9 cellular contexts compared by ENCODE assay signal in genomic region chr16:85170066-85171003, GRCh38. TPM values are rescaled to one million over a fixed set of nuclear protein-coding genes. Genes with fewer than 3 reads are reported as not detected.
DNase-seq lines count a peak whose midpoint lies in the region; ATAC-seq and TF ChIP-seq lines count a peak whose summit lies in the region.
"Had no signal": no experiment of that assay in that cellular context is flagged by ENCODE, and none has a peak within 500 bp of the region (broad histone marks: within the 10 kb centered on the region; RNA-seq: fewer than 3 reads in every experiment).

No MANE protein-coding gene starts in this region.

- DNase-seq in BE2C (peak; percentile 43), NCI-H524 treated with DMSO at 0.1 percent for 48 hours (lab: John Stamatoyannopoulos, UW) (peak; percentile 62), fibroblast of mammary gland (ENCODE audit: low read depth) (no peak), osteoblast (ENCODE audit: insufficient read length, low spot score, missing footprints) (peak; percentile 86), NCI-H2171 (lab: John Stamatoyannopoulos, UW) (no peak), G401 (ENCODE audit: low spot score) (no peak)

- ATAC-seq in HG02678 (IDR thresholded peaks at IDR 0.05; ENCODE audit: unreplicated experiment), result no peak
- no peak for ATAC-seq in GM19351 (IDR thresholded peaks at IDR 0.05; ENCODE audit: unreplicated experiment)

- in situ Hi-C loops in G401 (cut with HindIII; ENCODE audit: low sequenced_read_pairs), result no loop called here

- peak overlapping the region; percentile 69 for H3K4me3 ChIP-seq in BE2C (ENCODE audit: low read depth, low read length)
- H3K4me3 ChIP-seq in fibroblast of mammary gland (ENCODE audit: control insufficient read depth, low read depth, low read length), result peak overlapping the region; percentile 69
- peak overlapping the region; percentile 63 for H3K4me3 ChIP-seq in osteoblast (ENCODE audit: insufficient read depth, low read length)

- peaks cover 30% of the 10 kb centered on the region for H3K79me2 ChIP-seq in osteoblast (ENCODE audit: insufficient read depth, low read length)

- H3K27ac ChIP-seq in osteoblast (ENCODE audit: low read depth, low read length), result no peak overlapping the region

- H4K20me1 ChIP-seq in osteoblast (ENCODE audit: insufficient read depth, low read length), result no peaks in the 10 kb centered on the region

- H2AFZ ChIP-seq in osteoblast (ENCODE audit: low read length), result no peak overlapping the region

- peak overlapping the region; percentile 68 for H3K4me2 ChIP-seq in osteoblast (ENCODE audit: insufficient read depth, low read length)

- H3K9me3 ChIP-seq in BE2C (no peaks in the 10 kb centered on the region), osteoblast (ENCODE audit: low read depth, low read length) (no peaks in the 10 kb centered on the region)

- no peak for TF ChIP-seq CTCF in BE2C (IDR thresholded peaks at IDR 0.05; ENCODE audit: low read depth, low read length)
- TF ChIP-seq CTCF in fibroblast of mammary gland (conservative IDR thresholded peaks at IDR 0.05; ENCODE audit: control insufficient read depth, insufficient read depth, low read depth, low read length), result no peak
- no peak for TF ChIP-seq CTCF in osteoblast (IDR thresholded peaks at IDR 0.05; ENCODE audit: extremely low read depth, low read depth, low read length)

- no peaks in the 10 kb centered on the region for H3K27me3 ChIP-seq in BE2C
- no peaks in the 10 kb centered on the region for H3K27me3 ChIP-seq in osteoblast (ENCODE audit: insufficient read depth, low read length)

- H3K36me3 ChIP-seq in BE2C, result no peaks in the 10 kb centered on the region; the same call in 1 of the 2 replicates
- H3K36me3 ChIP-seq in osteoblast (ENCODE audit: insufficient read depth, low read length), result no peaks in the 10 kb centered on the region

- H3K4me1 ChIP-seq in BE2C (peaks cover 30% of the 10 kb centered on the region), osteoblast (ENCODE audit: insufficient read depth, low read length) (peaks cover 46% of the 10 kb centered on the region)

RNA-seq across cellular contexts. Expression of gene CIBAR2, which starts 58.1 kb away (rescaled TPM):
- polyA plus RNA-seq in BE2C (2012; ENCODE audit: insufficient read depth, insufficient read length, low read depth), result not detected
- under 0.01 TPM in 1 of 2 replicates, not detected in the other for total RNA-seq in osteoblast
- 0.37 and 0.51 TPM in 2 replicates for total RNA-seq in G401 (2014; rRNA removed; shearing (Covaris generic))
- total RNA-seq: mononuclear cell had no signal

Comparison
In these comparisons a context has a peak if more than half of its experiments do, and no peak if none do; other contexts are left out.
1. DNase-seq: peak in BE2C (single experiment), NCI-H524 treated with DMSO at 0.1 percent for 48 hours (single experiment) and osteoblast (single experiment); none in fibroblast of mammary gland (single experiment), NCI-H2171 (single experiment) and G401 (single experiment).
2. Peak in every context shown above with its lines, with median percentiles within 50 percentile points of each other: H3K4me3 ChIP-seq.